Comparison of ENCODE assay signal across 9 cellular contexts in the genomic region with DNA sequence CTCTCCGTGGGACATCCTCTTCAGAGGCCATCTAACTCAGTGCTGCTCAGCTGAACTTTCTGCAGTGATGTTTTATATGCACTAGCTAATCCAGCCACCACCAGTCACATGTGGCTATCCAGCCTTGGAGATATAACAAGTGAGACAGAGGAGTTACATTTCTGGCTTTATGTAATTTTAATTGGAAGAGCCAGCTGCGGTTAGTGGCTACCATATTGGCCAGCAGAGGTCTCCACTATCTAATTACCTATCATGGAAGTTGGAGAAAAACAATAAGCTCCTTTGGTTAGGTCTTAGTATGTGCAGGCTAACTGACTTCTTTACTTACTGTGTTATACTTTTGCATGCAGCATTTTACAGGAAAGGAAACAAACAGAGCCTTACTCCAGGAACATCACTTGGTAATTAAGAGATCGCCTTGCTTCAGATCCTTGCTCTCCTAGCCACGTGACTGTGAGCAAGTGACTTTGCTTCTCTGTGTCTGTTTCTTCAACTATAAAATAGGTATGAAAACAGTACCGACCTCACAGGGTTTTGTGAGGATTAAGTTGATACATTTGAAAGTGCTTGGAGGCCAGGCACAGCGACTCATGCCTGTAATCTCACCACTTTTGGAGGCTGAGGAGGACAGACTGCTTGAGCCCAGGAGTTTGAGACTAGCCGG. TPM values are rescaled to one million over a fixed set of nuclear protein-coding genes. Genes with fewer than 3 reads are reported as not detected.
DNase-seq lines count a peak whose midpoint lies in the region; ATAC-seq and TF ChIP-seq lines count a peak whose summit lies in the region.
"Had no signal": no experiment of that assay in that cellular context is flagged by ENCODE, and none has a peak within 500 bp of the region (broad histone marks: within the 10 kb centered on the region; RNA-seq: fewer than 3 reads in every experiment).

No MANE protein-coding gene starts in this region.

- intact Hi-C loops in colonic mucosa (cut with DNase I): loop anchor here (5.0 to 10.0 kb wide), 2 partner anchors 71 to 154 kb away; no protein-coding TSS in a partner anchor

- no peak overlapping the region for H3K4me3 ChIP-seq in colonic mucosa

- H3K4me1 ChIP-seq in colonic mucosa: peaks cover 7% of the 10 kb centered on the region

- H3K36me3 ChIP-seq in colonic mucosa: no peaks in the 10 kb centered on the region

- H3K4me1 Mint-ChIP-seq in mesothelial cell of epicardium: peaks cover 21% of the 10 kb centered on the region
- H3K4me1 Mint-ChIP-seq in activated naive CD8-positive, alpha-beta T cell treated with anti-CD3 and anti-CD28 coated beads, Interleukin-2, amount 50 U/mL, for 24 hours: peaks cover 16% of the 10 kb centered on the region

- TF ChIP-seq CTCF in C4-2B (conservative IDR thresholded peaks at IDR 0.05): peak; percentile 94
- TF ChIP-seq CTCF in GM20000 (IDR thresholded peaks at IDR 0.05; ENCODE audit: extremely low read depth, missing control alignments): peak; percentile 43
- peak; percentile 56 for TF ChIP-seq CTCF in colonic mucosa (IDR thresholded peaks at IDR 0.05)
- peak; percentile 26 for TF ChIP-seq CTCF in mesothelial cell of epicardium (IDR thresholded peaks at IDR 0.05; ENCODE audit: unreplicated experiment)

- H3K27me3 ChIP-seq in colonic mucosa: peaks cover 27% of the 10 kb centered on the region

- peaks cover 83% of the 10 kb centered on the region for H3K27me3 Mint-ChIP-seq in mesothelial cell of epicardium (ENCODE audit: low read depth)
- peaks cover 63% of the 10 kb centered on the region for H3K27me3 Mint-ChIP-seq in activated naive CD8-positive, alpha-beta T cell treated with anti-CD3 and anti-CD28 coated beads, Interleukin-2, amount 50 U/mL, for 24 hours

- no peak overlapping the region for H3K27ac ChIP-seq in C4-2B
- no peak overlapping the region for H3K27ac ChIP-seq in colonic mucosa

- H3K9ac ChIP-seq in colonic mucosa (ENCODE audit: low read depth in 2 of 2, low read length in 2 of 2): no peak overlapping the region

- H3K9me3 Mint-ChIP-seq in mesothelial cell of epicardium: no peaks in the 10 kb centered on the region
- H3K9me3 Mint-ChIP-seq in activated naive CD8-positive, alpha-beta T cell treated with anti-CD3 and anti-CD28 coated beads, Interleukin-2, amount 50 U/mL, for 24 hours: no peaks in the 10 kb centered on the region

- H3K4me3 Mint-ChIP-seq in mesothelial cell of epicardium: no peak overlapping the region
- no peak overlapping the region for H3K4me3 Mint-ChIP-seq in activated naive CD8-positive, alpha-beta T cell treated with anti-CD3 and anti-CD28 coated beads, Interleukin-2, amount 50 U/mL, for 24 hours

- H3K36me3 Mint-ChIP-seq in mesothelial cell of epicardium: no peaks in the 10 kb centered on the region
- no peaks in the 10 kb centered on the region for H3K36me3 Mint-ChIP-seq in activated naive CD8-positive, alpha-beta T cell treated with anti-CD3 and anti-CD28 coated beads, Interleukin-2, amount 50 U/mL, for 24 hours (ENCODE audit: low read depth)

- H3K9me3 ChIP-seq in colonic mucosa: no peaks in the 10 kb centered on the region

- peak; percentile 65 for DNase-seq in GM20000 (ENCODE audit: low spot score)
- DNase-seq in NCI-H748 treated with DMSO at 0.1 percent for 48 hours (lab: John Stamatoyannopoulos, UW): peak; percentile 75
- DNase-seq in colonic mucosa: no peak
- DNase-seq in mesothelial cell of epicardium (ENCODE audit: low spot score in 2 of 2, unreplicated experiment in 2 of 2): no peak
- DNase-seq in activated naive CD8-positive, alpha-beta T cell treated with anti-CD3 and anti-CD28 coated beads, Interleukin-2, amount 50 U/mL, for 24 hours: no peak

- no peak overlapping the region for H3K27ac Mint-ChIP-seq in mesothelial cell of epicardium
- no peak overlapping the region for H3K27ac Mint-ChIP-seq in activated naive CD8-positive, alpha-beta T cell treated with anti-CD3 and anti-CD28 coated beads, Interleukin-2, amount 50 U/mL, for 24 hours
- H3K27ac Mint-ChIP-seq: IgD-negative memory B cell had no signal

- ATAC-seq in GM18873 (IDR thresholded peaks at IDR 0.05; ENCODE audit: low FRiP score, unreplicated experiment): no peak
- ATAC-seq in GM19455 (IDR thresholded peaks at IDR 0.05; ENCODE audit: unreplicated experiment): no peak
- no peak for ATAC-seq in activated naive CD8-positive, alpha-beta T cell treated with anti-CD3 and anti-CD28 coated beads, Interleukin-2, amount 50 U/mL, for 24 hours

RNA-seq across cellular contexts. Expression of a gene that starts 1.6 kb away (rescaled TPM):
- total RNA-seq in colonic mucosa (1 to 10 TPM in 1 of 2 donors, under 1 TPM in 1; 0.40 to 1.1 TPM), mesothelial cell of epicardium (1.4 to 2.2 TPM (median 2.1 TPM) in 3 replicates)

RNA-seq across cellular contexts. Expression of a gene that starts 5.3 kb away (rescaled TPM):
- total RNA-seq in colonic mucosa: under 1 TPM; 0.88 to 0.94 TPM
- total RNA-seq in mesothelial cell of epicardium: not detected in 3 replicates

RNA-seq across cellular contexts. Expression of a gene that starts 13.7 kb away (rescaled TPM):
- total RNA-seq in colonic mucosa: 1 to 10 TPM in 1 of 2 donors, under 1 TPM in 1; 0.64 to 1.4 TPM
- not detected in 3 replicates for total RNA-seq in mesothelial cell of epicardium

RNA-seq across cellular contexts. Expression of a gene that starts 19.7 kb away (rescaled TPM):
- total RNA-seq in colonic mucosa (not detected), mesothelial cell of epicardium (5.4 to 8.6 TPM (median 6.9 TPM) in 3 replicates)

RNA-seq across cellular contexts. Expression of a gene that starts 37.4 kb away (rescaled TPM):
- total RNA-seq in colonic mucosa (not detected), mesothelial cell of epicardium (0.52 to 1.3 TPM (median 0.97 TPM) in 3 replicates)

Comparison
In these comparisons a context has a peak if more than half of its experiments do, and no peak if none do; other contexts are left out.
1. CTCF ChIP-seq: peak in every context shown above with its lines; median percentile 94 in C4-2B; 56 in colonic mucosa; 43 in GM20000; 26 in mesothelial cell of epicardium.
2. DNase-seq: peak in GM20000 (single experiment) and NCI-H748 treated with DMSO at 0.1 percent for 48 hours (single experiment); none in colonic mucosa (single experiment), mesothelial cell of epicardium (0 of 2) and activated naive CD8-positive, alpha-beta T cell treated with anti-CD3 and anti-CD28 coated beads, Interleukin-2, amount 50 U/mL, for 24 hours (single experiment).